Comparison of ENCODE assay signal across 15 cellular contexts in the genomic region with DNA sequence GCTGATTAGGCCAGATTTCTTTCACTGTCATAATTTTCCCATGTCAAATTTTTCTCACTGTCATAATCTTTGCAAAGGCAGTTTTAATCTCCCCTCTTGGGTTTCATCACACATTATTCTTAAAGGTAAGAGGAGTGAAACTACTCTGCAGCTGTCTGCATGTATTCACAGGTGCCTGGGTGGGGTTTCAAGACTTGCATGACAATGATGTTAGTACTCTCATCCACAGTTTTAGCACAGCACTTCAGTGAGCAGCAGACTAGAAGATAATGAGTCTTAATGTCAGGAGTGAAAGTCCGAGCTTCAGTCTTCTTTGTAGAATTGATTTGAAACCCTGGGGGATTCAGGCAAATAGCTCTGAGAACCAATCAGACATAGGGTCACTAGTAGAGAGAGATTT.
A peak's percentile ranks its signal among the peaks of the same experiment; 100 is the strongest.
DNase-seq lines count a peak whose midpoint lies in the region; ATAC-seq and TF ChIP-seq lines count a peak whose summit lies in the region.
"Had no signal": no experiment of that assay in that cellular context is flagged by ENCODE, and none has a peak within 500 bp of the region (broad histone marks: within the 10 kb centered on the region; RNA-seq: fewer than 3 reads in every experiment).

No MANE protein-coding gene starts in this region.

- POLR2A ChIA-PET in WTC11 (lab: Charles Lee), result interaction anchor here (0.5 kb wide), 1 partner anchor 499 kb away, joined by 4 read pairs; no protein-coding TSS in a partner anchor

- TF ChIP-seq CTCF in WTC11 (IDR thresholded peaks at IDR 0.05), result no peak

- H3K36me3 Mint-ChIP-seq in WTC11, result peaks cover 31% of the 10 kb centered on the region
- H3K36me3 Mint-ChIP-seq: activated naive CD4-positive, alpha-beta T cell treated with anti-CD3 and anti-CD28 coated beads, Interleukin-2, amount 10 ng/mL, durations not matched to agents 7 days and 5 days had no signal

- H3K27me3 Mint-ChIP-seq in WTC11 (ENCODE audit: low read depth), result no peaks in the 10 kb centered on the region

- H3K27ac Mint-ChIP-seq in WTC11, result peak overlapping the region; percentile 69
- H3K27ac Mint-ChIP-seq: activated naive CD4-positive, alpha-beta T cell treated with anti-CD3 and anti-CD28 coated beads, Interleukin-2, amount 10 ng/mL, durations not matched to agents 7 days and 5 days had no signal

- peaks cover 45% of the 10 kb centered on the region for H3K9me3 Mint-ChIP-seq in WTC11
- H3K9me3 Mint-ChIP-seq: activated naive CD4-positive, alpha-beta T cell treated with anti-CD3 and anti-CD28 coated beads, Interleukin-2, amount 10 ng/mL, durations not matched to agents 7 days and 5 days had no signal

- DNase-seq in WTC11 (ENCODE audit: low spot score) (no peak), ureter (ENCODE audit: low spot score) (no peak), NCI-H1105 (lab: John Stamatoyannopoulos, UW) (no peak), AML-193 (lab: John Stamatoyannopoulos, UW) (no peak)
- DNase-seq: activated naive CD4-positive, alpha-beta T cell treated with anti-CD3 and anti-CD28 coated beads, Interleukin-2, amount 10 ng/mL, durations not matched to agents 7 days and 5 days; C1 segment of cervical spinal cord; KG1; left lung; NCI-H510A; occipital lobe; stimulated activated naive CD8-positive, alpha-beta T cell treated with anti-CD3 and anti-CD28 coated beads, Interleukin-15, Interleukin-2, amounts not matched to agents 100 U/mL and 50 U/mL, for 24 hours had no signal

- no peak overlapping the region for H3K4me3 Mint-ChIP-seq in WTC11
- H3K4me3 Mint-ChIP-seq: activated naive CD4-positive, alpha-beta T cell treated with anti-CD3 and anti-CD28 coated beads, Interleukin-2, amount 10 ng/mL, durations not matched to agents 7 days and 5 days had no signal

- CTCF ChIA-PET in WTC11 (lab: Charles Lee), result interaction anchor here (1.2 to 2.3 kb wide), 3 partner anchors 28 to 316 kb away, joined by 5 to 10 read pairs (median 6); no protein-coding TSS in a partner anchor

- peaks cover 31% of the 10 kb centered on the region for H3K4me1 Mint-ChIP-seq in WTC11
- H3K4me1 Mint-ChIP-seq: activated naive CD4-positive, alpha-beta T cell treated with anti-CD3 and anti-CD28 coated beads, Interleukin-2, amount 10 ng/mL, durations not matched to agents 7 days and 5 days had no signal

- peak; percentile 82 for ATAC-seq in GM18858 (IDR thresholded peaks at IDR 0.05; ENCODE audit: unreplicated experiment)
- peak; percentile 97 for ATAC-seq in GM21526 (IDR thresholded peaks at IDR 0.05; ENCODE audit: low FRiP score, unreplicated experiment)
- peak; percentile 89 for ATAC-seq in HG03095 (IDR thresholded peaks at IDR 0.05; ENCODE audit: unreplicated experiment)
- ATAC-seq in WTC11, result peak; percentile 76
- ATAC-seq in HG02623 (IDR thresholded peaks at IDR 0.05; ENCODE audit: unreplicated experiment), result no peak
- ATAC-seq: left lung; stimulated activated naive CD8-positive, alpha-beta T cell treated with anti-CD3 and anti-CD28 coated beads, Interleukin-15, Interleukin-2, amounts not matched to agents 100 U/mL and 50 U/mL, for 24 hours had no signal

TF ChIP-seq in WTC11, 78 proteins besides CTCF, POLR2A, EP300 and RAD21:
- TF ChIP-seq, protein P1, sequence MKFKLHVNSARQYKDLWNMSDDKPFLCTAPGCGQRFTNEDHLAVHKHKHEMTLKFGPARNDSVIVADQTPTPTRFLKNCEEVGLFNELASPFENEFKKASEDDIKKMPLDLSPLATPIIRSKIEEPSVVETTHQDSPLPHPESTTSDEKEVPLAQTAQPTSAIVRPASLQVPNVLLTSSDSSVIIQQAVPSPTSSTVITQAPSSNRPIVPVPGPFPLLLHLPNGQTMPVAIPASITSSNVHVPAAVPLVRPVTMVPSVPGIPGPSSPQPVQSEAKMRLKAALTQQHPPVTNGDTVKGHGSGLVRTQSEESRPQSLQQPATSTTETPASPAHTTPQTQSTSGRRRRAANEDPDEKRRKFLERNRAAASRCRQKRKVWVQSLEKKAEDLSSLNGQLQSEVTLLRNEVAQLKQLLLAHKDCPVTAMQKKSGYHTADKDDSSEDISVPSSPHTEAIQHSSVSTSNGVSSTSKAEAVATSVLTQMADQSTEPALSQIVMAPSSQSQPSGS (CRISPR knock-in tag; IDR thresholded peaks at IDR 0.05; ENCODE audit: borderline replicate concordance, low read depth), result no peak
- no peak for TF ChIP-seq TEAD4 (CRISPR knock-in tag; IDR thresholded peaks at IDR 0.05)
- no peak for TF ChIP-seq HMGA2 (CRISPR knock-in tag; IDR thresholded peaks at IDR 0.05)
- TF ChIP-seq, protein P2, sequence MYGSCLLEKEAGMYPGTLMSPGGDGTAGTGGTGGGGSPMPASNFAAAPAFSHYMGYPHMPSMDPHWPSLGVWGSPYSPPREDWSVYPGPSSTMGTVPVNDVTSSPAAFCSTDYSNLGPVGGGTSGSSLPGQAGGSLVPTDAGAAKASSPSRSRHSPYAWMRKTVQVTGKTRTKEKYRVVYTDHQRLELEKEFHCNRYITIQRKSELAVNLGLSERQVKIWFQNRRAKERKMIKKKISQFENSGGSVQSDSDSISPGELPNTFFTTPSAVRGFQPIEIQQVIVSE (CRISPR knock-in tag; IDR thresholded peaks at IDR 0.05; ENCODE audit: borderline replicate concordance), result no peak
- TF ChIP-seq, protein P3, sequence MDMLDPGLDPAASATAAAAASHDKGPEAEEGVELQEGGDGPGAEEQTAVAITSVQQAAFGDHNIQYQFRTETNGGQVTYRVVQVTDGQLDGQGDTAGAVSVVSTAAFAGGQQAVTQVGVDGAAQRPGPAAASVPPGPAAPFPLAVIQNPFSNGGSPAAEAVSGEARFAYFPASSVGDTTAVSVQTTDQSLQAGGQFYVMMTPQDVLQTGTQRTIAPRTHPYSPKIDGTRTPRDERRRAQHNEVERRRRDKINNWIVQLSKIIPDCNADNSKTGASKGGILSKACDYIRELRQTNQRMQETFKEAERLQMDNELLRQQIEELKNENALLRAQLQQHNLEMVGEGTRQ (CRISPR knock-in tag; IDR thresholded peaks at IDR 0.05), result no peak
- TF ChIP-seq, protein P4, sequence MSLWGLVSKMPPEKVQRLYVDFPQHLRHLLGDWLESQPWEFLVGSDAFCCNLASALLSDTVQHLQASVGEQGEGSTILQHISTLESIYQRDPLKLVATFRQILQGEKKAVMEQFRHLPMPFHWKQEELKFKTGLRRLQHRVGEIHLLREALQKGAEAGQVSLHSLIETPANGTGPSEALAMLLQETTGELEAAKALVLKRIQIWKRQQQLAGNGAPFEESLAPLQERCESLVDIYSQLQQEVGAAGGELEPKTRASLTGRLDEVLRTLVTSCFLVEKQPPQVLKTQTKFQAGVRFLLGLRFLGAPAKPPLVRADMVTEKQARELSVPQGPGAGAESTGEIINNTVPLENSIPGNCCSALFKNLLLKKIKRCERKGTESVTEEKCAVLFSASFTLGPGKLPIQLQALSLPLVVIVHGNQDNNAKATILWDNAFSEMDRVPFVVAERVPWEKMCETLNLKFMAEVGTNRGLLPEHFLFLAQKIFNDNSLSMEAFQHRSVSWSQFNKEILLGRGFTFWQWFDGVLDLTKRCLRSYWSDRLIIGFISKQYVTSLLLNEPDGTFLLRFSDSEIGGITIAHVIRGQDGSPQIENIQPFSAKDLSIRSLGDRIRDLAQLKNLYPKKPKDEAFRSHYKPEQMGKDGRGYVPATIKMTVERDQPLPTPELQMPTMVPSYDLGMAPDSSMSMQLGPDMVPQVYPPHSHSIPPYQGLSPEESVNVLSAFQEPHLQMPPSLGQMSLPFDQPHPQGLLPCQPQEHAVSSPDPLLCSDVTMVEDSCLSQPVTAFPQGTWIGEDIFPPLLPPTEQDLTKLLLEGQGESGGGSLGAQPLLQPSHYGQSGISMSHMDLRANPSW (CRISPR knock-in tag; conservative IDR thresholded peaks at IDR 0.05; ENCODE audit: low read depth), result no peak
- TF ChIP-seq SP1 (CRISPR knock-in tag; conservative IDR thresholded peaks at IDR 0.05), result no peak
- TF ChIP-seq, protein P5, sequence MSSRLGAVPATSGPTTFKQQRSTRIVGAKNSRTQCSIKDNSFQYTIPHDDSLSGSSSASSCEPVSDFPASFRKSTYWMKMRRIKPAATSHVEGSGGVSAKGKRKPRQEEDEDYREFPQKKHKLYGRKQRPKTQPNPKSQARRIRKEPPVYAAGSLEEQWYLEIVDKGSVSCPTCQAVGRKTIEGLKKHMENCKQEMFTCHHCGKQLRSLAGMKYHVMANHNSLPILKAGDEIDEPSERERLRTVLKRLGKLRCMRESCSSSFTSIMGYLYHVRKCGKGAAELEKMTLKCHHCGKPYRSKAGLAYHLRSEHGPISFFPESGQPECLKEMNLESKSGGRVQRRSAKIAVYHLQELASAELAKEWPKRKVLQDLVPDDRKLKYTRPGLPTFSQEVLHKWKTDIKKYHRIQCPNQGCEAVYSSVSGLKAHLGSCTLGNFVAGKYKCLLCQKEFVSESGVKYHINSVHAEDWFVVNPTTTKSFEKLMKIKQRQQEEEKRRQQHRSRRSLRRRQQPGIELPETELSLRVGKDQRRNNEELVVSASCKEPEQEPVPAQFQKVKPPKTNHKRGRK (CRISPR knock-in tag; IDR thresholded peaks at IDR 0.05; ENCODE audit: borderline replicate concordance), result no peak
- TF ChIP-seq RORB (CRISPR knock-in tag; IDR thresholded peaks at IDR 0.05), result no peak
